In the genomic region with DNA sequence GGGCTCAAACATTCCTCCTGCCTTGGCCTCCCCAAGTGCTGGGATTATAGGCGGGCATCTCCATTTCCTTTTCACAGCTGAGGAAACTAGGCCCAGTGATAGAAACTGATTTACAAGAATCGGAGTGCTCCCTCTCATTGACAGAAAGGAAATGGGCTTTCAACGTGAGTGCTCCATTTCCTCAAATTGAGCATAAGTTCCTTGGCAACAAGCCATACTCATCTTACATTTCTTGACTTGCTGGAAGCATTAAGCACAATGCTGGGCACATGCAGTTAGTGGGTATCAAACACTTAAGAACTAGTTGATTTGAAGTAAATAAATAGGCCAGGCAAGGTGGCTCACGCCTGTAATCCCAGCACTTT, we compare ENCODE assay signal across 1 cellular context.
TF ChIP-seq lines count a peak whose summit lies in the region.

No MANE protein-coding gene starts in this region.

TF ChIP-seq in GM23338, 12 proteins besides CTCF, POLR2A, EP300 and RAD21 (continued from another document):
- TF ChIP-seq STAT1 (IDR thresholded peaks at IDR 0.05; ENCODE audit: unreplicated experiment) (no peak), NANOG (IDR thresholded peaks at IDR 0.05; ENCODE audit: borderline replicate concordance) (no peak), ZNF331 (CRISPR knock-in tag; IDR thresholded peaks at IDR 0.05; ENCODE audit: low read depth) (no peak)
- TF ChIP-seq, protein P1, sequence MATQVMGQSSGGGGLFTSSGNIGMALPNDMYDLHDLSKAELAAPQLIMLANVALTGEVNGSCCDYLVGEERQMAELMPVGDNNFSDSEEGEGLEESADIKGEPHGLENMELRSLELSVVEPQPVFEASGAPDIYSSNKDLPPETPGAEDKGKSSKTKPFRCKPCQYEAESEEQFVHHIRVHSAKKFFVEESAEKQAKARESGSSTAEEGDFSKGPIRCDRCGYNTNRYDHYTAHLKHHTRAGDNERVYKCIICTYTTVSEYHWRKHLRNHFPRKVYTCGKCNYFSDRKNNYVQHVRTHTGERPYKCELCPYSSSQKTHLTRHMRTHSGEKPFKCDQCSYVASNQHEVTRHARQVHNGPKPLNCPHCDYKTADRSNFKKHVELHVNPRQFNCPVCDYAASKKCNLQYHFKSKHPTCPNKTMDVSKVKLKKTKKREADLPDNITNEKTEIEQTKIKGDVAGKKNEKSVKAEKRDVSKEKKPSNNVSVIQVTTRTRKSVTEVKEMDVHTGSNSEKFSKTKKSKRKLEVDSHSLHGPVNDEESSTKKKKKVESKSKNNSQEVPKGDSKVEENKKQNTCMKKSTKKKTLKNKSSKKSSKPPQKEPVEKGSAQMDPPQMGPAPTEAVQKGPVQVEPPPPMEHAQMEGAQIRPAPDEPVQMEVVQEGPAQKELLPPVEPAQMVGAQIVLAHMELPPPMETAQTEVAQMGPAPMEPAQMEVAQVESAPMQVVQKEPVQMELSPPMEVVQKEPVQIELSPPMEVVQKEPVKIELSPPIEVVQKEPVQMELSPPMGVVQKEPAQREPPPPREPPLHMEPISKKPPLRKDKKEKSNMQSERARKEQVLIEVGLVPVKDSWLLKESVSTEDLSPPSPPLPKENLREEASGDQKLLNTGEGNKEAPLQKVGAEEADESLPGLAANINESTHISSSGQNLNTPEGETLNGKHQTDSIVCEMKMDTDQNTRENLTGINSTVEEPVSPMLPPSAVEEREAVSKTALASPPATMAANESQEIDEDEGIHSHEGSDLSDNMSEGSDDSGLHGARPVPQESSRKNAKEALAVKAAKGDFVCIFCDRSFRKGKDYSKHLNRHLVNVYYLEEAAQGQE (IDR thresholded peaks at IDR 0.05; ENCODE audit: unreplicated experiment), result no peak
